Comparison of ENCODE assay signal across 11 cellular contexts in genomic region chr1:228794810-228795209, GRCh38. TPM values are rescaled to one million over a fixed set of nuclear protein-coding genes. Genes with fewer than 3 reads are reported as not detected.
A peak's percentile ranks its signal among the peaks of the same experiment; 100 is the strongest.
DNase-seq lines count a peak whose midpoint lies in the region; ATAC-seq lines count a peak whose summit lies in the region.
"Had no signal": no experiment of that assay in that cellular context is flagged by ENCODE, and none has a peak within 500 bp of the region (broad histone marks: within the 10 kb centered on the region; RNA-seq: fewer than 3 reads in every experiment).

No MANE protein-coding gene starts in this region.

- peak; percentile 57 for ATAC-seq in HG02763 (IDR thresholded peaks at IDR 0.05; ENCODE audit: unreplicated experiment)
- ATAC-seq in activated CD8-positive, alpha-beta T cell treated with anti-CD3 and anti-CD28 coated beads, Interleukin-2, amount 10 ng/mL, durations not matched to agents 7 days and 5 days, result peak; percentile 39
- no peak for ATAC-seq in GM21786 (IDR thresholded peaks at IDR 0.05; ENCODE audit: unreplicated experiment)
- ATAC-seq: PC-3 had no signal

- no peaks in the 10 kb centered on the region for H3K36me3 Mint-ChIP-seq in activated CD4-positive, alpha-beta memory T cell treated with anti-CD3 and anti-CD28 coated beads for 36 hours
- no peaks in the 10 kb centered on the region for H3K36me3 Mint-ChIP-seq in activated CD4-positive, alpha-beta memory T cell treated with anti-CD3 and anti-CD28 coated beads, Interleukin-2, amount 10 ng/mL, durations not matched to agents 7 days and 5 days (ENCODE audit: low read depth)
- H3K36me3 Mint-ChIP-seq in activated CD8-positive, alpha-beta T cell treated with anti-CD3 and anti-CD28 coated beads, Interleukin-2, amount 10 ng/mL, durations not matched to agents 7 days and 5 days (ENCODE audit: low read depth), result peaks cover 13% of the 10 kb centered on the region

- CTCF ChIA-PET in activated CD4-positive, alpha-beta memory T cell treated with anti-CD3 and anti-CD28 coated beads for 36 hours (lab: Charles Lee), result interaction anchor here (0.9 to 1.9 kb wide), 8 partner anchors 9 to 461 kb away, joined by 3 to 10 read pairs (median 5); partner anchors contain the start of gene RHOU
- CTCF ChIA-PET in activated CD4-positive, alpha-beta memory T cell treated with anti-CD3 and anti-CD28 coated beads, Interleukin-2, amount 10 ng/mL, durations not matched to agents 7 days and 5 days (lab: Charles Lee), result interaction anchor here (0.9 to 4.5 kb wide), 7 partner anchors 10 to 460 kb away, joined by 3 to 31 read pairs (median 5); partner anchors contain the start of gene RHOU
- CTCF ChIA-PET in activated CD8-positive, alpha-beta T cell treated with anti-CD3 and anti-CD28 coated beads, Interleukin-2, amount 10 ng/mL, durations not matched to agents 7 days and 5 days (lab: Charles Lee), result interaction anchor here (0.7 to 5.9 kb wide), 11 partner anchors 9 to 1002 kb away, joined by 3 to 49 read pairs (median 3); partner anchors contain the start of gene RHOU

- peak; percentile 68 for DNase-seq in activated CD4-positive, alpha-beta memory T cell treated with anti-CD3 and anti-CD28 coated beads for 36 hours
- DNase-seq in activated CD4-positive, alpha-beta memory T cell treated with anti-CD3 and anti-CD28 coated beads, Interleukin-2, amount 10 ng/mL, durations not matched to agents 7 days and 5 days, result no peak
- no peak for DNase-seq in activated CD8-positive, alpha-beta T cell treated with anti-CD3 and anti-CD28 coated beads, Interleukin-2, amount 10 ng/mL, durations not matched to agents 7 days and 5 days
- DNase-seq in stimulated activated CD4-positive, alpha-beta T cell treated with anti-CD3 and anti-CD28 coated beads, TNF-alpha, amount 100 ng/mL, for 24 hours (ENCODE audit: low read depth in 3 of 3), result peak in 2 of 3 experiments; percentile 35 to 40
- DNase-seq in KBM-7 (no peak), NCI-H526 (lab: John Stamatoyannopoulos, UW) (no peak)
- DNase-seq: foreskin fibroblast, NCI-H2107, PC-3 had no signal

- in situ Hi-C loops in KBM-7 (cut with MboI; ENCODE audit: low pct_unique_long_range_greater_than_20kb, low sequenced_read_pairs), result no loop called here

- peaks cover 2% of the 10 kb centered on the region for H3K27me3 Mint-ChIP-seq in activated CD4-positive, alpha-beta memory T cell treated with anti-CD3 and anti-CD28 coated beads for 36 hours
- no peaks in the 10 kb centered on the region for H3K27me3 Mint-ChIP-seq in activated CD4-positive, alpha-beta memory T cell treated with anti-CD3 and anti-CD28 coated beads, Interleukin-2, amount 10 ng/mL, durations not matched to agents 7 days and 5 days
- H3K27me3 Mint-ChIP-seq in activated CD8-positive, alpha-beta T cell treated with anti-CD3 and anti-CD28 coated beads, Interleukin-2, amount 10 ng/mL, durations not matched to agents 7 days and 5 days (ENCODE audit: low read depth), result no peaks in the 10 kb centered on the region

- POLR2A ChIA-PET in activated CD4-positive, alpha-beta memory T cell treated with anti-CD3 and anti-CD28 coated beads for 36 hours (lab: Charles Lee), result interaction anchor here (1.0 to 1.9 kb wide), 5 partner anchors 10 to 97 kb away, joined by 4 to 11 read pairs (median 5); no protein-coding TSS in a partner anchor
- POLR2A ChIA-PET in activated CD4-positive, alpha-beta memory T cell treated with anti-CD3 and anti-CD28 coated beads, Interleukin-2, amount 10 ng/mL, durations not matched to agents 7 days and 5 days (lab: Charles Lee), result interaction anchor here (0.6 to 3.9 kb wide), 11 partner anchors 10 to 460 kb away, joined by 3 to 35 read pairs (median 4); partner anchors contain the start of gene RHOU
- POLR2A ChIA-PET in activated CD8-positive, alpha-beta T cell treated with anti-CD3 and anti-CD28 coated beads, Interleukin-2, amount 10 ng/mL, durations not matched to agents 7 days and 5 days (lab: Charles Lee), result interaction anchor here (0.6 to 2.6 kb wide), 3 partner anchors 9 to 117 kb away, joined by 3 to 18 read pairs (median 3); no protein-coding TSS in a partner anchor

- peaks cover 3% of the 10 kb centered on the region for H3K9me3 Mint-ChIP-seq in activated CD4-positive, alpha-beta memory T cell treated with anti-CD3 and anti-CD28 coated beads for 36 hours
- no peaks in the 10 kb centered on the region for H3K9me3 Mint-ChIP-seq in activated CD4-positive, alpha-beta memory T cell treated with anti-CD3 and anti-CD28 coated beads, Interleukin-2, amount 10 ng/mL, durations not matched to agents 7 days and 5 days
- no peaks in the 10 kb centered on the region for H3K9me3 Mint-ChIP-seq in activated CD8-positive, alpha-beta T cell treated with anti-CD3 and anti-CD28 coated beads, Interleukin-2, amount 10 ng/mL, durations not matched to agents 7 days and 5 days (ENCODE audit: insufficient read depth)

- intact Hi-C loops in activated CD4-positive, alpha-beta memory T cell treated with anti-CD3 and anti-CD28 coated beads for 36 hours (cut with micrococcal nuclease), result loop anchor here (1.0 to 10.0 kb wide), 9 partner anchors 10 to 647 kb away; partner anchors contain the start of gene RHOU

- H3K4me1 Mint-ChIP-seq in activated CD4-positive, alpha-beta memory T cell treated with anti-CD3 and anti-CD28 coated beads for 36 hours (ENCODE audit: low read depth), result peaks cover 9% of the 10 kb centered on the region
- H3K4me1 Mint-ChIP-seq in activated CD4-positive, alpha-beta memory T cell treated with anti-CD3 and anti-CD28 coated beads, Interleukin-2, amount 10 ng/mL, durations not matched to agents 7 days and 5 days, result peaks cover 25% of the 10 kb centered on the region
- H3K4me1 Mint-ChIP-seq in activated CD8-positive, alpha-beta T cell treated with anti-CD3 and anti-CD28 coated beads, Interleukin-2, amount 10 ng/mL, durations not matched to agents 7 days and 5 days (ENCODE audit: low read depth), result peaks cover 42% of the 10 kb centered on the region

- H3K4me3 Mint-ChIP-seq in activated CD4-positive, alpha-beta memory T cell treated with anti-CD3 and anti-CD28 coated beads for 36 hours, result no peak overlapping the region
- no peak overlapping the region for H3K4me3 Mint-ChIP-seq in activated CD4-positive, alpha-beta memory T cell treated with anti-CD3 and anti-CD28 coated beads, Interleukin-2, amount 10 ng/mL, durations not matched to agents 7 days and 5 days
- no peak overlapping the region for H3K4me3 Mint-ChIP-seq in activated CD8-positive, alpha-beta T cell treated with anti-CD3 and anti-CD28 coated beads, Interleukin-2, amount 10 ng/mL, durations not matched to agents 7 days and 5 days

- no peak overlapping the region for H3K27ac Mint-ChIP-seq in activated CD4-positive, alpha-beta memory T cell treated with anti-CD3 and anti-CD28 coated beads for 36 hours
- no peak overlapping the region for H3K27ac Mint-ChIP-seq in activated CD4-positive, alpha-beta memory T cell treated with anti-CD3 and anti-CD28 coated beads, Interleukin-2, amount 10 ng/mL, durations not matched to agents 7 days and 5 days
- no peak overlapping the region for H3K27ac Mint-ChIP-seq in activated CD8-positive, alpha-beta T cell treated with anti-CD3 and anti-CD28 coated beads, Interleukin-2, amount 10 ng/mL, durations not matched to agents 7 days and 5 days

RNA-seq across cellular contexts. Expression of gene RHOU, which starts 59.5 kb away (rescaled TPM):
- under 1 TPM; 0.57 to 0.68 TPM for total RNA-seq in activated CD4-positive, alpha-beta memory T cell treated with anti-CD3 and anti-CD28 coated beads for 36 hours
- total RNA-seq in activated CD4-positive, alpha-beta memory T cell treated with anti-CD3 and anti-CD28 coated beads, Interleukin-2, amount 10 ng/mL, durations not matched to agents 7 days and 5 days, result 1 to 10 TPM; 4.5 TPM
- 1 to 10 TPM; 9.5 to 9.7 TPM for total RNA-seq in activated CD8-positive, alpha-beta T cell treated with anti-CD3 and anti-CD28 coated beads, Interleukin-2, amount 10 ng/mL, durations not matched to agents 7 days and 5 days

Comparison
In these comparisons a context has a peak if more than half of its experiments do, and no peak if none do; other contexts are left out.
1. DNase-seq: peak in activated CD4-positive, alpha-beta memory T cell treated with anti-CD3 and anti-CD28 coated beads for 36 hours (single experiment) and stimulated activated CD4-positive, alpha-beta T cell treated with anti-CD3 and anti-CD28 coated beads, TNF-alpha, amount 100 ng/mL, for 24 hours (2 of 3); none in activated CD4-positive, alpha-beta memory T cell treated with anti-CD3 and anti-CD28 coated beads, Interleukin-2, amount 10 ng/mL, durations not matched to agents 7 days and 5 days (single experiment), activated CD8-positive, alpha-beta T cell treated with anti-CD3 and anti-CD28 coated beads, Interleukin-2, amount 10 ng/mL, durations not matched to agents 7 days and 5 days (single experiment), KBM-7 (single experiment) and NCI-H526 (0 of 2).